In the genomic region with DNA sequence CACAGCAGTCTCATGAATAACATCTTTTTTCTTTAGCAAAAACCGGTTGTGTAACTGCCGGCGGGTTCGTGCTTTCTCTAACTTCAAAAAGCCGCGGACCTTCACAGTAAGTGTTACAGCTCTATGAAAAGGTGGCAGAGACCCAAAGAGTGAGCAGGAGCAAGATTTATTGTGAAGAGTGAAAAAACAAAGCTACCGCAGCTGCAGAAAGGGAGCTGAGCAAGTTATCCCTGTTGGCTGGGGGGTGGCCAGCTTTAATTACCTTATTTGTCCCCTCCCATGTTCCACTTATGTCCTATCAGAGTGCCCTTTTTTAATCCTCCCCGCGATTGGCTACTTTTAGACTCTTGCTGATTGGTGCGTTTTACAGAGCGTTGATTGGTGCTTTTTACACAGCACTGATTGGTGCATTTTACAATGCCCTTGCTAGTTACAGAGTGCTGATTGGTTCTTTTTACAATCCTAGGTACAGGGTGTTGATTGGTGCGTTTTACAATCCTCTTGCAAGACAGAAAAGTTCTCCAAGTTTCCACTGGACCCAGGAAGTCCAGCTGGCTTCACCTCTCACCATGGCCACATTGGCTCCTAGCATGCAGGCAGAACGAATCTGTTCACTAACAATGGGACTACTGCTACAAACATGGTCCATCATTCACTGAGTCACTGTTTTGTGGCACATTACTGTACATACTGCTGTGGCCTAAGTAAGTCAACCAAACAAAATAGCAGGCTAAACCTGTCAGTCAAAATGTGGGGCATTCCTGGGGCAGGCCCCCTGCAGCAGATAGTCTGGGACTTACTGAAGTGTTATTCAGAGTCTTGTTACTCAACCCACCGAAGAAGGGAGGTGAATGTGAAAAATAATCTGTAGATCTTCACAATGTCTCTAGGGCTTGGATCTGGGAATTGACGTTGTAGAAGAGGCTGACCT, we compare ENCODE assay signal across 1 cellular context.
TF ChIP-seq lines count a peak whose summit lies in the region.

No MANE protein-coding gene starts in this region.

TF ChIP-seq in GM23338, 12 proteins besides CTCF, POLR2A, EP300 and RAD21 (continued from another document):
- TF ChIP-seq, protein P1, sequence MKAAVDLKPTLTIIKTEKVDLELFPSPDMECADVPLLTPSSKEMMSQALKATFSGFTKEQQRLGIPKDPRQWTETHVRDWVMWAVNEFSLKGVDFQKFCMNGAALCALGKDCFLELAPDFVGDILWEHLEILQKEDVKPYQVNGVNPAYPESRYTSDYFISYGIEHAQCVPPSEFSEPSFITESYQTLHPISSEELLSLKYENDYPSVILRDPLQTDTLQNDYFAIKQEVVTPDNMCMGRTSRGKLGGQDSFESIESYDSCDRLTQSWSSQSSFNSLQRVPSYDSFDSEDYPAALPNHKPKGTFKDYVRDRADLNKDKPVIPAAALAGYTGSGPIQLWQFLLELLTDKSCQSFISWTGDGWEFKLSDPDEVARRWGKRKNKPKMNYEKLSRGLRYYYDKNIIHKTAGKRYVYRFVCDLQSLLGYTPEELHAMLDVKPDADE (IDR thresholded peaks at IDR 0.05): no peak
